Comparison of ENCODE assay signal across 10 cellular contexts in the genomic region with DNA sequence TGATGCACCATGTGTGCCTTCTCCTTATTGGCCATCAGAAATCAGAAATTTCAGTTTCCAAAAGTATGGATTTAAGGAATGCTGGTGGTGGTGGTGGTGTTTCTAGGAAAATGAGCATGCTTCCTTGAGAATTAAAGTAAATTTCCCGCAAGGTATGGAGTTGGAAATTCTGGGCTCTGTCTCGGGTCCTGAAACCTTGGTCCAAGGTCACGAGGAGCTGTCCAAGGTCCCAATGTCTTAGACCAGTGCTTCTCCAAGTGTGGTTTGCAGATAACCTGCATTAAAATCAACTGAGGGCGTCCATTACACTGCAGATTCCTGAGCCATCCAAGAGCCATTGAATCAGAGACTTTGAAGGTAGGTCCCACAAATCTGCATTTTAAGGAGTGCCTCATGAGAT.
A peak's percentile ranks its signal among the peaks of the same experiment; 100 is the strongest.
DNase-seq lines count a peak whose midpoint lies in the region; ATAC-seq and TF ChIP-seq lines count a peak whose summit lies in the region.
"Had no signal": no experiment of that assay in that cellular context is flagged by ENCODE, and none has a peak within 500 bp of the region (broad histone marks: within the 10 kb centered on the region; RNA-seq: fewer than 3 reads in every experiment).

No MANE protein-coding gene starts in this region.

- no peak overlapping the region for H3K4me3 ChIP-seq in DND-41 (ENCODE audit: low read depth in 1 of 2, low read length in 2 of 2)
- H3K4me3 ChIP-seq in Karpas-422 (ENCODE audit: low read length): no peak overlapping the region
- H3K4me3 ChIP-seq in esophagus squamous epithelium: no peak overlapping the region

- no peak overlapping the region for H3K27ac Mint-ChIP-seq in activated CD4-positive, alpha-beta memory T cell treated with anti-CD3 and anti-CD28 coated beads, Interleukin-2, amount 10 ng/mL, durations not matched to agents 7 days and 5 days
- H3K27ac Mint-ChIP-seq in CD14-positive monocyte: no peak overlapping the region
- H3K27ac Mint-ChIP-seq: dendritic cell treated with granulocyte-macrophage colony-stimulating factor and Interleukin-4, amounts not matched to agents 40 ng/mL and 50 ng/mL, for 4 days; nephron had no signal

- H3K9me3 Mint-ChIP-seq in activated CD4-positive, alpha-beta memory T cell treated with anti-CD3 and anti-CD28 coated beads, Interleukin-2, amount 10 ng/mL, durations not matched to agents 7 days and 5 days: no peaks in the 10 kb centered on the region
- H3K9me3 Mint-ChIP-seq in CD14-positive monocyte: peaks cover 0 to 11% (median 2%) of the 10 kb centered on the region in 7 donors
- H3K9me3 Mint-ChIP-seq: dendritic cell treated with granulocyte-macrophage colony-stimulating factor and Interleukin-4, amounts not matched to agents 40 ng/mL and 50 ng/mL, for 4 days; nephron had no signal

- H3K9ac ChIP-seq in DND-41 (ENCODE audit: low read depth, low read length) (no peak overlapping the region), Karpas-422 (ENCODE audit: low read length) (no peak overlapping the region)

- H3K4me1 ChIP-seq in DND-41 (ENCODE audit: insufficient read depth, low read length) (no peaks in the 10 kb centered on the region), Karpas-422 (ENCODE audit: low read length) (no peaks in the 10 kb centered on the region), esophagus squamous epithelium (peaks cover 0 to 17% (median 10%) of the 10 kb centered on the region in 3 donors)

- peaks cover 31% of the 10 kb centered on the region for H3K27me3 Mint-ChIP-seq in activated CD4-positive, alpha-beta memory T cell treated with anti-CD3 and anti-CD28 coated beads, Interleukin-2, amount 10 ng/mL, durations not matched to agents 7 days and 5 days
- H3K27me3 Mint-ChIP-seq in CD14-positive monocyte (ENCODE audit: low read depth in 3 of 3): peaks cover 7 to 28% (median 13%) of the 10 kb centered on the region in 3 donors

- H3K4me1 Mint-ChIP-seq in activated CD4-positive, alpha-beta memory T cell treated with anti-CD3 and anti-CD28 coated beads, Interleukin-2, amount 10 ng/mL, durations not matched to agents 7 days and 5 days: peaks cover 10% of the 10 kb centered on the region
- peaks cover 19% of the 10 kb centered on the region for H3K4me1 Mint-ChIP-seq in CD14-positive monocyte

- H3K36me3 ChIP-seq in DND-41 (ENCODE audit: insufficient read depth, low read length) (no peaks in the 10 kb centered on the region), Karpas-422 (ENCODE audit: insufficient read depth, low read length) (no peaks in the 10 kb centered on the region), esophagus squamous epithelium (no peaks in the 10 kb centered on the region)

- TF ChIP-seq CTCF in DND-41 (IDR thresholded peaks at IDR 0.05; ENCODE audit: borderline replicate concordance, extremely low read depth, low read length, poor library complexity, severe bottlenecking) (no peak), CD14-positive monocyte (IDR thresholded peaks at IDR 0.05) (no peak), esophagus squamous epithelium (IDR thresholded peaks at IDR 0.05) (no peak)

- H3K4me3 Mint-ChIP-seq in activated CD4-positive, alpha-beta memory T cell treated with anti-CD3 and anti-CD28 coated beads, Interleukin-2, amount 10 ng/mL, durations not matched to agents 7 days and 5 days: no peak overlapping the region
- H3K4me3 Mint-ChIP-seq in CD14-positive monocyte: no peak overlapping the region
- H3K4me3 Mint-ChIP-seq: dendritic cell treated with granulocyte-macrophage colony-stimulating factor and Interleukin-4, amounts not matched to agents 40 ng/mL and 50 ng/mL, for 4 days; nephron had no signal

- no peak for TF ChIP-seq POLR2A in esophagus squamous epithelium (IDR thresholded peaks at IDR 0.05)

- H4K20me1 ChIP-seq in DND-41 (ENCODE audit: insufficient read depth, low read length): no peaks in the 10 kb centered on the region
- no peaks in the 10 kb centered on the region for H4K20me1 ChIP-seq in Karpas-422 (ENCODE audit: insufficient read depth, low read depth, low read length)

- no peaks in the 10 kb centered on the region for H3K79me2 ChIP-seq in DND-41 (ENCODE audit: insufficient read depth, low read length)
- no peaks in the 10 kb centered on the region for H3K79me2 ChIP-seq in Karpas-422 (ENCODE audit: low read length)

- CTCF ChIA-PET in activated CD4-positive, alpha-beta memory T cell treated with anti-CD3 and anti-CD28 coated beads, Interleukin-2, amount 10 ng/mL, durations not matched to agents 7 days and 5 days (lab: Charles Lee): interaction anchor here (1.3 kb wide), 1 partner anchor 250 kb away, joined by 3 read pairs; no protein-coding TSS in a partner anchor

- peak; percentile 84 for ATAC-seq in DND-41 (ENCODE audit: insufficient read depth, low read depth)

- peaks cover 5% of the 10 kb centered on the region for H3K27me3 ChIP-seq in DND-41 (ENCODE audit: insufficient read depth, low read length, poor library complexity)
- H3K27me3 ChIP-seq in Karpas-422 (ENCODE audit: low read length): no peaks in the 10 kb centered on the region
- H3K27me3 ChIP-seq in esophagus squamous epithelium: peaks cover 0 to 32% (median 0%) of the 10 kb centered on the region in 4 donors

- H3K9me3 ChIP-seq in DND-41 (ENCODE audit: insufficient read depth, low read length, severe bottlenecking) (no peaks in the 10 kb centered on the region), Karpas-422 (ENCODE audit: low read length) (no peaks in the 10 kb centered on the region), esophagus squamous epithelium (no peaks in the 10 kb centered on the region)

- H3K36me3 Mint-ChIP-seq in activated CD4-positive, alpha-beta memory T cell treated with anti-CD3 and anti-CD28 coated beads, Interleukin-2, amount 10 ng/mL, durations not matched to agents 7 days and 5 days (ENCODE audit: low read depth): no peaks in the 10 kb centered on the region
- H3K36me3 Mint-ChIP-seq in CD14-positive monocyte: no peaks in the 10 kb centered on the region

- no peaks in the 10 kb centered on the region for H3K9me2 ChIP-seq in Karpas-422 (replicated peaks; ENCODE audit: insufficient read depth, low read length)

- H3K27ac ChIP-seq in DND-41 (ENCODE audit: low read length): no peak overlapping the region
- H3K27ac ChIP-seq in Karpas-422 (ENCODE audit: low read length): no peak overlapping the region
- H3K27ac ChIP-seq in esophagus squamous epithelium: no peak overlapping the region

- peak; percentile 66 for DNase-seq in DND-41
- peak; percentile 69 for DNase-seq in Karpas-422
- peak; percentile 36 for DNase-seq in activated CD4-positive, alpha-beta memory T cell treated with anti-CD3 and anti-CD28 coated beads, Interleukin-2, amount 10 ng/mL, durations not matched to agents 7 days and 5 days
- DNase-seq in kidney glomerular epithelial cell (lab: John Stamatoyannopoulos, UW): peak; percentile 3
- DNase-seq in NCI-H82 (lab: John Stamatoyannopoulos, UW): no peak
- DNase-seq in mesenteric fat pad (ENCODE audit: low spot score): no peak
- DNase-seq in CD14-positive monocyte (ENCODE audit: low spot score): no peak
- no peak for DNase-seq in esophagus squamous epithelium (lab: John Stamatoyannopoulos, UW)

- intact Hi-C loops in CD14-positive monocyte (cut with micrococcal nuclease) (no loop called here), esophagus squamous epithelium (cut with DNase I) (no loop called here)

- 9 to 13% methylated on average over 4 of the region's 4 CpGs for WGBS in esophagus squamous epithelium, 2 donors

- H2AFZ ChIP-seq in DND-41 (ENCODE audit: low read depth, low read length) (no peak overlapping the region), Karpas-422 (ENCODE audit: low read length) (no peak overlapping the region)

- no peak overlapping the region for H3K4me2 ChIP-seq in DND-41 (ENCODE audit: insufficient read depth, low read length)
- no peak overlapping the region for H3K4me2 ChIP-seq in Karpas-422 (ENCODE audit: low read depth, low read length, poor library complexity, severe bottlenecking)

- POLR2A ChIA-PET in activated CD4-positive, alpha-beta memory T cell treated with anti-CD3 and anti-CD28 coated beads, Interleukin-2, amount 10 ng/mL, durations not matched to agents 7 days and 5 days (lab: Charles Lee): no interaction called here

Comparison
In these comparisons a context has a peak if more than half of its experiments do, and no peak if none do; other contexts are left out.
1. DNase-seq: peak in DND-41 (single experiment), Karpas-422 (single experiment), activated CD4-positive, alpha-beta memory T cell treated with anti-CD3 and anti-CD28 coated beads, Interleukin-2, amount 10 ng/mL, durations not matched to agents 7 days and 5 days (single experiment) and kidney glomerular epithelial cell (single experiment); none in NCI-H82 (single experiment), mesenteric fat pad (single experiment), CD14-positive monocyte (single experiment) and esophagus squamous epithelium (single experiment).